In the genomic region with DNA sequence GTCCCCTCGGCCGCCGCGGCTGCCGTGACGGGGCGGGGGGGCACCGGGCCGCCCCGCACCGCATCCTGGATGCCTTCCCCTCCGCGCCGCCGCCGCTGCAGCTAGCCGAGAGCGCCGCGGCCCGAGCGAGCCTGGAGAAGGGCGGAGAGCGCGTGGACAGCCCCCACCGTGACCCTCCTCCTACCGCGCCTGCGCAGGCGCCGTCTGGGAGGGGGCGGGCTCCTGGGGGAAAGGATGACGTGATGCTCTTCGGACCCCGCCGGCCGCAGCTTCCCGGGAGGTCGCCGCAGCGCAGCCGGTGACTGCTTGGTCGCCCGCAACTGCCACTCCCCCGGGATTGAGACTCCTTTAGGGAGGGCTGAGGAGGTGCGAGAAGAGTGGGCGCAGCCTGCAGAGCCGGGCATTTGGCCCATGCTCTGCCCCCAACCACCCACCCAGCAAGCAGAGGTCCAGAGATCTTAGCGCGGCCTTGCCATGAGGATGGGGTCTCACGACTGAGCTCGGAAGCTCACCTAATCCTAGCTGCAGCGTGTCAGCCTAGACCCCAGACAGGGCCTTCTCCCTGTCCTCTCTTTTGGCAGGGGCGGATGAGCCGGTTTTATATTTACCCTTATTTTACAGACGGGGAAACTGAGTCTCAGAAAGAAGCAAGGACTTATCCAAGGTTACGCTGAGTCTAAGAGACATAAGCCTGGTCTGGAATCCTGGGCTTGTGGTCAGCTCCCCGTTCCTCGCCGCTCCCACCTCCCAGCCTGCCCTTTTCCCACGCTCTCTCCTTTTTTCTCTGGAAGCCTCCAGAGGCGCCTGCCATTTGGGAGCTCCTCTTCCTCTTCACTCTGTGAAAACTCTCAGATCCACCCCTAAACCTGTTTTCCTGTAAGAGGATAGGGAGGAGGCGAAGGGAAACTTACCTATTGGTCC, we compare ENCODE assay signal across 8 cellular contexts. TPM values are rescaled to one million over a fixed set of nuclear protein-coding genes. Genes with fewer than 3 reads are reported as not detected.
DNase-seq lines count a peak whose midpoint lies in the region; ATAC-seq and TF ChIP-seq lines count a peak whose summit lies in the region.

A gene (minus strand): TSS at position 140 of the 921 bp plus-strand sequence. CDS start 281 bp downstream, outside the sequence.

- peak within 1 kb of the TSS; percentile 63 for H3K27ac ChIP-seq in CD8-positive, alpha-beta memory T cell (ENCODE audit: low read depth, low read length)
- H3K27ac ChIP-seq in adipose tissue (ENCODE audit: low read depth, low read length) = peak within 1 kb of the TSS; percentile 94
- peak within 1 kb of the TSS; percentile 68 for H3K27ac ChIP-seq in parathyroid adenoma
- peak within 1 kb of the TSS; percentile 88 for H3K27ac ChIP-seq in urinary bladder (ENCODE audit: low read depth)

- DNase-seq in CD8-positive, alpha-beta memory T cell = peak; percentile 28 to 74 (median 37)
- DNase-seq in NAMALWA (ENCODE audit: low spot score) (peak; percentile 65), SW 1271 (lab: John Stamatoyannopoulos, UW) (peak; percentile 36 to 74), cardiac septum (ENCODE audit: low spot score) (peak; percentile 94)

- WGBS in adipose tissue, 3 donors = 5 to 14% (median 9%) methylated on average over 38 to 63 of the region's 63 CpGs
- WGBS in urinary bladder = 7% methylated on average over 63 of the region's 63 CpGs

- no peak within 1 kb of the TSS for H3K9ac ChIP-seq in parathyroid adenoma

- peak within 1 kb of the TSS; percentile 92 to 98 (median 96) for H3K4me3 Mint-ChIP-seq in CD8-positive, alpha-beta memory T cell

- no peaks in the 10 kb centered on the region for H3K27me3 ChIP-seq in CD8-positive, alpha-beta memory T cell (ENCODE audit: insufficient read depth, low read length, poor library complexity, severe bottlenecking)
- H3K27me3 ChIP-seq in parathyroid adenoma (ENCODE audit: control insufficient read depth, insufficient read depth, low read length) = no peaks in the 10 kb centered on the region

- no peaks in the 10 kb centered on the region for H3K36me3 ChIP-seq in CD8-positive, alpha-beta memory T cell (ENCODE audit: insufficient read depth, low read length)
- H3K36me3 ChIP-seq in parathyroid adenoma (ENCODE audit: control insufficient read depth, insufficient read depth, low read length) = no peaks in the 10 kb centered on the region
- no peaks in the 10 kb centered on the region for H3K36me3 ChIP-seq in urinary bladder (ENCODE audit: insufficient read depth)

- H3K36me3 Mint-ChIP-seq in CD8-positive, alpha-beta memory T cell = peaks cover 0 to 9% (median 0%) of the 10 kb centered on the region in 3 donors

- peak within 1 kb of the TSS; percentile 81 for H3K4me3 ChIP-seq in CD8-positive, alpha-beta memory T cell (ENCODE audit: low read length)
- H3K4me3 ChIP-seq in parathyroid adenoma (ENCODE audit: low read depth, low read length) = peak within 1 kb of the TSS; percentile 64
- H3K4me3 ChIP-seq in urinary bladder (ENCODE audit: low read depth, low read length) = peak within 1 kb of the TSS; percentile 91

- peak within 1 kb of the TSS; percentile 90 for H2AFZ ChIP-seq in parathyroid adenoma

- no peaks in the 10 kb centered on the region for H3K9me3 ChIP-seq in CD8-positive, alpha-beta memory T cell (ENCODE audit: low read length)
- no peaks in the 10 kb centered on the region for H3K9me3 ChIP-seq in parathyroid adenoma (ENCODE audit: control insufficient read depth, low read length)

- ATAC-seq in GM21576 (IDR thresholded peaks at IDR 0.05; ENCODE audit: unreplicated experiment) = peak; percentile 35

- CTCF ChIA-PET in CD8-positive, alpha-beta memory T cell (lab: Charles Lee) = interaction anchor here (1.3 to 1.4 kb wide), 3 partner anchors 13 to 269 kb away, joined by 3 to 4 read pairs (median 3); no protein-coding TSS in a partner anchor

- H3K4me1 ChIP-seq in CD8-positive, alpha-beta memory T cell (ENCODE audit: insufficient read depth, low read length) = peaks cover 18% of the 10 kb centered on the region
- H3K4me1 ChIP-seq in parathyroid adenoma (no peaks in the 10 kb centered on the region), urinary bladder (ENCODE audit: insufficient read depth) (no peaks in the 10 kb centered on the region)

- H3K27me3 Mint-ChIP-seq in CD8-positive, alpha-beta memory T cell = peaks cover 0 to 9% of the 10 kb centered on the region in 2 donors

- no peak for TF ChIP-seq CTCF in parathyroid adenoma (IDR thresholded peaks at IDR 0.05)

- peak within 1 kb of the TSS; percentile 76 for H3K4me2 ChIP-seq in parathyroid adenoma (ENCODE audit: low read length)

- no peaks in the 10 kb centered on the region for H3K79me2 ChIP-seq in parathyroid adenoma

- POLR2A ChIA-PET in CD8-positive, alpha-beta memory T cell (lab: Charles Lee) = interaction anchor here (0.6 to 2.0 kb wide), 3 partner anchors 15 to 296 kb away, joined by 3 to 8 read pairs (median 8); no protein-coding TSS in a partner anchor

- no peaks in the 10 kb centered on the region for H3K9me3 Mint-ChIP-seq in CD8-positive, alpha-beta memory T cell

- intact Hi-C loops in cardiac septum (cut with DNase I) = loop anchor here (2.0 to 5.0 kb wide), 4 partner anchors 47 to 195 kb away; a partner anchor contains a TSS

- H3K4me1 Mint-ChIP-seq in CD8-positive, alpha-beta memory T cell = peaks cover 29 to 38% (median 31%) of the 10 kb centered on the region in 3 donors

- H3K27ac Mint-ChIP-seq in CD8-positive, alpha-beta memory T cell = peak within 1 kb of the TSS; percentile 71 to 96 (median 92)

RNA-seq across cellular contexts. Expression of the gene that starts here (rescaled TPM):
- 10 to 100 TPM; 25.8 to 27.9 TPM for total RNA-seq in CD8-positive, alpha-beta memory T cell
- 13.1 TPM for polyA plus RNA-seq in CD8-positive, alpha-beta memory T cell
- polyA plus RNA-seq in adipose tissue (10 to 100 TPM; 39.3 to 79.4 (median 70.3) TPM), urinary bladder (74.7 TPM)
- total RNA-seq in cardiac septum (132 TPM), urinary bladder (178 TPM)

Comparison
In these comparisons a context has a peak if more than half of its experiments do, and no peak if none do; other contexts are left out.
1. Peak in every context shown above with its lines: DNase-seq, ATAC-seq, H3K4me3 ChIP-seq and H3K27ac ChIP-seq.
2. DNase-seq: peak in every context shown above with its lines; median percentile 94 in cardiac septum; 65 in NAMALWA; 55 in SW 1271; 37 in CD8-positive, alpha-beta memory T cell.